Comparison of ENCODE assay signal across 8 cellular contexts in genomic region chr3:43286886-43287301, GRCh38. TPM values are rescaled to one million over a fixed set of nuclear protein-coding genes. Genes with fewer than 3 reads are reported as not detected.
DNase-seq lines count a peak whose midpoint lies in the region; ATAC-seq, FAIRE-seq and TF ChIP-seq lines count a peak whose summit lies in the region.

No MANE protein-coding gene starts in this region.

- H3K9me3 ChIP-seq in ascending aorta (no peaks in the 10 kb centered on the region), iPS-15b (ENCODE audit: control insufficient read depth, insufficient read depth, low read length) (no peaks in the 10 kb centered on the region), small intestine (ENCODE audit: control insufficient read depth, low read depth) (no peaks in the 10 kb centered on the region)

- ATAC-seq in HG02759 (IDR thresholded peaks at IDR 0.05; ENCODE audit: unreplicated experiment) (peak; percentile 44), sciatic nerve (no peak)

- H3K36me3 ChIP-seq in ascending aorta (peaks cover 0 to 3% of the 10 kb centered on the region in 2 donors), iPS-15b (ENCODE audit: control insufficient read depth, insufficient read depth, low read length) (no peaks in the 10 kb centered on the region), small intestine (ENCODE audit: control insufficient read depth in 2 of 2, insufficient read depth in 2 of 2, low read length in 2 of 2) (peaks cover 0 to 3% of the 10 kb centered on the region in 2 donors)

- H3K27me3 ChIP-seq in ascending aorta (no peaks in the 10 kb centered on the region), iPS-15b (ENCODE audit: control insufficient read depth, insufficient read depth, low read length) (peaks cover 11% of the 10 kb centered on the region), small intestine (ENCODE audit: control insufficient read depth in 2 of 2, insufficient read depth in 2 of 2, low read length in 2 of 2) (no peaks in the 10 kb centered on the region)

- peak overlapping the region; percentile 74 for H3K9ac ChIP-seq in iPS-15b (ENCODE audit: low read depth, low read length)

- TF ChIP-seq CTCF in ascending aorta (IDR thresholded peaks at IDR 0.05): no peak

- WGBS in small intestine, 3 donors: 0 to 1% (median 0%) methylated on average over 33 to 44 of the region's 44 CpGs

- peak overlapping the region; percentile 79 to 86 for H3K4me3 ChIP-seq in ascending aorta
- H3K4me3 ChIP-seq in iPS-15b (ENCODE audit: low read depth, low read length): peak overlapping the region; percentile 76
- peak overlapping the region; percentile 88 to 97 for H3K4me3 ChIP-seq in small intestine (ENCODE audit: low read depth in 1 of 2, low read length in 2 of 2)

- H3K4me1 ChIP-seq in ascending aorta (peaks cover 0 to 12% of the 10 kb centered on the region in 2 donors), iPS-15b (ENCODE audit: control insufficient read depth, insufficient read depth, low read length) (peaks cover 6% of the 10 kb centered on the region), small intestine (ENCODE audit: control insufficient read depth in 2 of 2, insufficient read depth in 1 of 2, low read depth in 1 of 2, low read length in 1 of 2) (peaks cover 17 to 28% of the 10 kb centered on the region in 2 donors)

- DNase-seq in SIG-M5 treated with dmso at 0.1 percent for 504 hours (lab: John Stamatoyannopoulos, UW; ENCODE audit: unreplicated experiment) (peak; percentile 27), SIG-M5 (lab: John Stamatoyannopoulos, UW) (no peak), OCI-M1 (lab: John Stamatoyannopoulos, UW) (peak; percentile 55), ascending aorta (ENCODE audit: low spot score in 2 of 2) (no peak), small intestine (peak; percentile 45), sciatic nerve (ENCODE audit: low spot score) (no peak)

- FAIRE-seq in small intestine (lab: Jason Lieb, UNC): no peak

- peak overlapping the region; percentile 22 to 84 for H3K27ac ChIP-seq in ascending aorta
- peak overlapping the region; percentile 96 to 98 for H3K27ac ChIP-seq in small intestine (ENCODE audit: low read depth in 1 of 2, low read length in 1 of 2)

- intact Hi-C loops in ascending aorta (cut with DNase I) (loop anchor here (2.0 to 5.0 kb wide), 5 partner anchors 105 to 485 kb away; partner anchors contain the start of gene POMGNT2), sciatic nerve (cut with DNase I) (no loop called here)

RNA-seq across cellular contexts. Expression of gene SNRK, which starts 0.6 kb away (rescaled TPM):
- 44.3 TPM for total RNA-seq in ascending aorta
- 10 to 100 TPM; 14.9 to 17.5 (median 17.2) TPM for polyA plus RNA-seq in small intestine
- total RNA-seq in sciatic nerve: 127 TPM

Comparison
In these comparisons a context has a peak if more than half of its experiments do, and no peak if none do; other contexts are left out.
1. DNase-seq: peak in SIG-M5 treated with dmso at 0.1 percent for 504 hours (single experiment), OCI-M1 (single experiment) and small intestine (single experiment); none in SIG-M5 (single experiment), ascending aorta (0 of 2) and sciatic nerve (single experiment).
2. Peak in every context shown above with its lines, with median percentiles within 50 percentile points of each other: H3K4me3 ChIP-seq.